Comparison of ENCODE assay signal across 15 cellular contexts in genomic region chr5:109863752-109864151, GRCh38.
DNase-seq lines count a peak whose midpoint lies in the region; ATAC-seq and TF ChIP-seq lines count a peak whose summit lies in the region.
"Had no signal": no experiment of that assay in that cellular context is flagged by ENCODE, and none has a peak within 500 bp of the region (broad histone marks: within the 10 kb centered on the region; RNA-seq: fewer than 3 reads in every experiment).

No MANE protein-coding gene starts in this region.

- no peaks in the 10 kb centered on the region for H3K27me3 Mint-ChIP-seq in activated T-cell treated with anti-CD3 and anti-CD28 coated beads, Interleukin-2, amount 50 U/mL, for 72 hours (ENCODE audit: low read depth)
- H3K27me3 Mint-ChIP-seq in stimulated activated naive B cell treated with anti-CD40 and anti-IgM and Interleukin-4, amounts not matched to agents 10 μg/mL and 1 μg/mL and 100 μg/mL, for 72 hours, result no peaks in the 10 kb centered on the region

- DNase-seq in activated T-cell treated with anti-CD3 and anti-CD28 coated beads, Interleukin-2, amount 50 U/mL, for 72 hours, result no peak
- DNase-seq in activated T-cell treated with anti-CD3 and anti-CD28 coated beads, Interleukin-2, amount 50 U/mL, for 1 hour, result no peak
- DNase-seq in cardiac fibroblast (ENCODE audit: low read depth in 2 of 2), result peak; percentile 51 to 63
- DNase-seq in stimulated activated naive B cell treated with anti-CD40 and anti-IgM and Interleukin-4, amounts not matched to agents 10 μg/mL and 1 μg/mL and 100 μg/mL, for 72 hours, result no peak
- no peak for DNase-seq in stimulated activated CD4-positive, alpha-beta T cell treated with anti-CD3 and anti-CD28 coated beads, Interleukin-4, amount 100 ng/mL, for 1 hour
- no peak for DNase-seq in activated CD8-positive, alpha-beta memory T cell treated with anti-CD3 and anti-CD28 coated beads for 24 hours
- DNase-seq in effector memory CD4-positive, alpha-beta T cell, result no peak
- DNase-seq: DMS53; NCI-H345; pancreas; stimulated activated CD4-positive, alpha-beta T cell treated with anti-CD3 and anti-CD28 coated beads, Interleukin-2, amount 100 ng/mL, for 24 hours; stimulated activated naive CD4-positive, alpha-beta T cell had no signal

- H3K9me3 Mint-ChIP-seq in activated T-cell treated with anti-CD3 and anti-CD28 coated beads, Interleukin-2, amount 50 U/mL, for 72 hours, result no peaks in the 10 kb centered on the region
- H3K9me3 Mint-ChIP-seq in stimulated activated naive B cell treated with anti-CD40 and anti-IgM and Interleukin-4, amounts not matched to agents 10 μg/mL and 1 μg/mL and 100 μg/mL, for 72 hours, result no peaks in the 10 kb centered on the region

- no peak overlapping the region for H3K27ac ChIP-seq in effector memory CD4-positive, alpha-beta T cell (ENCODE audit: insufficient read depth, low read length, poor library complexity, severe bottlenecking)
- H3K27ac ChIP-seq: hepatocyte, HL-60, pancreas had no signal

- TF ChIP-seq CTCF in cardiac fibroblast (IDR thresholded peaks at IDR 0.05; ENCODE audit: low read depth, low read length), result no peak

- peaks cover 6 to 11% of the 10 kb centered on the region in 2 donors for H3K36me3 Mint-ChIP-seq in activated T-cell treated with anti-CD3 and anti-CD28 coated beads, Interleukin-2, amount 50 U/mL, for 72 hours (ENCODE audit: insufficient read depth in 2 of 2)
- H3K36me3 Mint-ChIP-seq in stimulated activated naive B cell treated with anti-CD40 and anti-IgM and Interleukin-4, amounts not matched to agents 10 μg/mL and 1 μg/mL and 100 μg/mL, for 72 hours, result peaks cover 47 to 68% of the 10 kb centered on the region in 2 donors

- no peaks in the 10 kb centered on the region for H3K9me3 ChIP-seq in effector memory CD4-positive, alpha-beta T cell (ENCODE audit: control insufficient read depth, low read length)
- H3K9me3 ChIP-seq: pancreas had no signal

- no peaks in the 10 kb centered on the region for H3K4me1 ChIP-seq in effector memory CD4-positive, alpha-beta T cell (ENCODE audit: control insufficient read depth, insufficient read depth, low read length, poor library complexity, severe bottlenecking)
- H3K4me1 ChIP-seq: pancreas had no signal

- H3K36me3 ChIP-seq in effector memory CD4-positive, alpha-beta T cell (ENCODE audit: control insufficient read depth, insufficient read depth, low read length), result peaks cover 25% of the 10 kb centered on the region
- H3K36me3 ChIP-seq: pancreas had no signal

- peaks cover 58% of the 10 kb centered on the region for H3K4me1 Mint-ChIP-seq in activated T-cell treated with anti-CD3 and anti-CD28 coated beads, Interleukin-2, amount 50 U/mL, for 72 hours (ENCODE audit: low read depth)
- peaks cover 7 to 20% of the 10 kb centered on the region in 2 donors for H3K4me1 Mint-ChIP-seq in stimulated activated naive B cell treated with anti-CD40 and anti-IgM and Interleukin-4, amounts not matched to agents 10 μg/mL and 1 μg/mL and 100 μg/mL, for 72 hours

- H3K27ac Mint-ChIP-seq in activated T-cell treated with anti-CD3 and anti-CD28 coated beads, Interleukin-2, amount 50 U/mL, for 72 hours, result peak overlapping the region; percentile 52
- no peak overlapping the region for H3K27ac Mint-ChIP-seq in stimulated activated naive B cell treated with anti-CD40 and anti-IgM and Interleukin-4, amounts not matched to agents 10 μg/mL and 1 μg/mL and 100 μg/mL, for 72 hours

- no peak overlapping the region for H3K4me3 ChIP-seq in cardiac fibroblast (replicated peaks in 1 of 2; ENCODE audit: low read depth in 2 of 2, low read length in 2 of 2)
- H3K4me3 ChIP-seq in effector memory CD4-positive, alpha-beta T cell (ENCODE audit: insufficient read depth, low read depth, low read length, poor library complexity, severe bottlenecking), result no peak overlapping the region
- H3K4me3 ChIP-seq: hepatocyte, pancreas had no signal

- H3K27me3 ChIP-seq in effector memory CD4-positive, alpha-beta T cell (replicated peaks; ENCODE audit: control insufficient read depth, insufficient read depth, low read length, poor library complexity, severe bottlenecking), result no peaks in the 10 kb centered on the region
- H3K27me3 ChIP-seq: hepatocyte, pancreas had no signal

- H3K4me3 Mint-ChIP-seq in activated T-cell treated with anti-CD3 and anti-CD28 coated beads, Interleukin-2, amount 50 U/mL, for 72 hours, result no peak overlapping the region
- no peak overlapping the region for H3K4me3 Mint-ChIP-seq in stimulated activated naive B cell treated with anti-CD40 and anti-IgM and Interleukin-4, amounts not matched to agents 10 μg/mL and 1 μg/mL and 100 μg/mL, for 72 hours

- ATAC-seq in activated T-cell treated with anti-CD3 and anti-CD28 coated beads, Interleukin-2, amount 50 U/mL, for 72 hours (replicated peaks in 1 of 2), result peak; percentile 80 to 86
- ATAC-seq in HG03565 (IDR thresholded peaks at IDR 0.05; ENCODE audit: unreplicated experiment), result peak; percentile 49
- ATAC-seq in stimulated activated naive B cell treated with anti-CD40 and anti-IgM and Interleukin-4, amounts not matched to agents 10 μg/mL and 1 μg/mL and 100 μg/mL, for 72 hours (replicated peaks), result peak; percentile 43 to 58
- ATAC-seq: pancreas had no signal

Comparison
In these comparisons a context has a peak if more than half of its experiments do, and no peak if none do; other contexts are left out.
1. DNase-seq: peak in cardiac fibroblast (2 of 2); none in activated T-cell treated with anti-CD3 and anti-CD28 coated beads, Interleukin-2, amount 50 U/mL, for 72 hours (0 of 2), activated T-cell treated with anti-CD3 and anti-CD28 coated beads, Interleukin-2, amount 50 U/mL, for 1 hour (single experiment), stimulated activated naive B cell treated with anti-CD40 and anti-IgM and Interleukin-4, amounts not matched to agents 10 μg/mL and 1 μg/mL and 100 μg/mL, for 72 hours (single experiment), stimulated activated CD4-positive, alpha-beta T cell treated with anti-CD3 and anti-CD28 coated beads, Interleukin-4, amount 100 ng/mL, for 1 hour (single experiment), activated CD8-positive, alpha-beta memory T cell treated with anti-CD3 and anti-CD28 coated beads for 24 hours (single experiment) and effector memory CD4-positive, alpha-beta T cell (0 of 3).
2. Peak in every context shown above with its lines, with median percentiles within 50 percentile points of each other: ATAC-seq.